ENCODE assay signal across 1 cellular context in genomic region chr6:11845664-11846577, GRCh38.
TF ChIP-seq lines count a peak whose summit lies in the region.

No MANE protein-coding gene starts in this region.

TF ChIP-seq in Ishikawa, 13 proteins besides CTCF, POLR2A, EP300 and RAD21 (continued from another document):
- TF ChIP-seq, protein P1, sequence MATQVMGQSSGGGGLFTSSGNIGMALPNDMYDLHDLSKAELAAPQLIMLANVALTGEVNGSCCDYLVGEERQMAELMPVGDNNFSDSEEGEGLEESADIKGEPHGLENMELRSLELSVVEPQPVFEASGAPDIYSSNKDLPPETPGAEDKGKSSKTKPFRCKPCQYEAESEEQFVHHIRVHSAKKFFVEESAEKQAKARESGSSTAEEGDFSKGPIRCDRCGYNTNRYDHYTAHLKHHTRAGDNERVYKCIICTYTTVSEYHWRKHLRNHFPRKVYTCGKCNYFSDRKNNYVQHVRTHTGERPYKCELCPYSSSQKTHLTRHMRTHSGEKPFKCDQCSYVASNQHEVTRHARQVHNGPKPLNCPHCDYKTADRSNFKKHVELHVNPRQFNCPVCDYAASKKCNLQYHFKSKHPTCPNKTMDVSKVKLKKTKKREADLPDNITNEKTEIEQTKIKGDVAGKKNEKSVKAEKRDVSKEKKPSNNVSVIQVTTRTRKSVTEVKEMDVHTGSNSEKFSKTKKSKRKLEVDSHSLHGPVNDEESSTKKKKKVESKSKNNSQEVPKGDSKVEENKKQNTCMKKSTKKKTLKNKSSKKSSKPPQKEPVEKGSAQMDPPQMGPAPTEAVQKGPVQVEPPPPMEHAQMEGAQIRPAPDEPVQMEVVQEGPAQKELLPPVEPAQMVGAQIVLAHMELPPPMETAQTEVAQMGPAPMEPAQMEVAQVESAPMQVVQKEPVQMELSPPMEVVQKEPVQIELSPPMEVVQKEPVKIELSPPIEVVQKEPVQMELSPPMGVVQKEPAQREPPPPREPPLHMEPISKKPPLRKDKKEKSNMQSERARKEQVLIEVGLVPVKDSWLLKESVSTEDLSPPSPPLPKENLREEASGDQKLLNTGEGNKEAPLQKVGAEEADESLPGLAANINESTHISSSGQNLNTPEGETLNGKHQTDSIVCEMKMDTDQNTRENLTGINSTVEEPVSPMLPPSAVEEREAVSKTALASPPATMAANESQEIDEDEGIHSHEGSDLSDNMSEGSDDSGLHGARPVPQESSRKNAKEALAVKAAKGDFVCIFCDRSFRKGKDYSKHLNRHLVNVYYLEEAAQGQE (IDR thresholded peaks at IDR 0.05; ENCODE audit: low read depth) = no peak
- 0 out of 2 replicates have a peak, but pooled peaks have one; percentile 26 for TF ChIP-seq NFIC (IDR thresholded peaks at IDR 0.05)
- TF ChIP-seq, protein P2, sequence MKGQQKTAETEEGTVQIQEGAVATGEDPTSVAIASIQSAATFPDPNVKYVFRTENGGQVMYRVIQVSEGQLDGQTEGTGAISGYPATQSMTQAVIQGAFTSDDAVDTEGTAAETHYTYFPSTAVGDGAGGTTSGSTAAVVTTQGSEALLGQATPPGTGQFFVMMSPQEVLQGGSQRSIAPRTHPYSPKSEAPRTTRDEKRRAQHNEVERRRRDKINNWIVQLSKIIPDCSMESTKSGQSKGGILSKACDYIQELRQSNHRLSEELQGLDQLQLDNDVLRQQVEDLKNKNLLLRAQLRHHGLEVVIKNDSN (IDR thresholded peaks at IDR 0.05) = no peak
- TF ChIP-seq FOXM1 (IDR thresholded peaks at IDR 0.05; ENCODE audit: borderline replicate concordance, low read depth) = no peak
- TF ChIP-seq, protein P3, sequence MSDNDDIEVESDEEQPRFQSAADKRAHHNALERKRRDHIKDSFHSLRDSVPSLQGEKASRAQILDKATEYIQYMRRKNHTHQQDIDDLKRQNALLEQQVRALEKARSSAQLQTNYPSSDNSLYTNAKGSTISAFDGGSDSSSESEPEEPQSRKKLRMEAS (IDR thresholded peaks at IDR 0.05) = no peak
- no peak for TF ChIP-seq CREB1 (IDR thresholded peaks at IDR 0.05; ENCODE audit: low read depth)
